In the genomic region with DNA sequence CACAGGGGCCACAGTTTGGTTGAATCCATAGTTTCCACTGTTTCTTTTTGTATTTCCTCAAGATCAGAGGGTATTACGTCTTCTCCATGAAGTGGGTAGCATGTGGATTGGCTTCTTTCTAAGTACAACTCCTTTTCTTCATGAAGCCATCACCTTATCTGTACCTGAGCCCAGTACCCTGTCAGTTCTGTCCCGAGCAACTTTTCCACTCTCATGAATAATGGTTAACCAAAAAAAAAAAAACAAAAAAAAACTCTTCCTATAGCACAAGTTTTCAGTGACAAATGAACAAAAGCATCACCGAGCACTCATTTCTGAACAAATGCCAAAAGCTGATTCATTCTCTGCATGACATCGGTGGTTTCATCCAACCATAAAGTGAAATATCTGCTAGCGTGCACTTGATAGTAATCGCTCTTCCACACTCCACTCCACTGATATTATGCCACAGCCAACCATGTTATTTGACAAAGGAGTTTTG, we compare ENCODE assay signal across 11 cellular contexts. TPM values are rescaled to one million over a fixed set of nuclear protein-coding genes. Genes with fewer than 3 reads are reported as not detected.
DNase-seq lines count a peak whose midpoint lies in the region; ATAC-seq and TF ChIP-seq lines count a peak whose summit lies in the region.
"Had no signal": no experiment of that assay in that cellular context is flagged by ENCODE, and none has a peak within 500 bp of the region (broad histone marks: within the 10 kb centered on the region; RNA-seq: fewer than 3 reads in every experiment).

No MANE protein-coding gene starts in this region.

- in situ Hi-C loops in mammary epithelial cell (cut with MboI; ENCODE audit: low sequenced_read_pairs in 2 of 2), result no loop called here

- H3K27me3 ChIP-seq in mammary epithelial cell (ENCODE audit: insufficient read depth, low read length), result no peaks in the 10 kb centered on the region

- H3K4me3 Mint-ChIP-seq in mesothelial cell of epicardium, result no peak overlapping the region
- no peak overlapping the region for H3K4me3 Mint-ChIP-seq in activated naive CD4-positive, alpha-beta T cell treated with anti-CD3 and anti-CD28 coated beads, Interleukin-2, amount 10 ng/mL, durations not matched to agents 7 days and 5 days
- H3K4me3 Mint-ChIP-seq in activated CD4-positive, alpha-beta T cell treated with anti-CD3 and anti-CD28 coated beads, Interleukin-2, amount 10 ng/mL, durations not matched to agents 7 days and 5 days, result no peak overlapping the region
- H3K4me3 Mint-ChIP-seq: natural killer cell had no signal

- CTCF ChIA-PET in mammary epithelial cell (lab: Charles Lee; ENCODE audit: low non-redundant PET), result no interaction called here
- CTCF ChIA-PET in activated naive CD4-positive, alpha-beta T cell treated with anti-CD3 and anti-CD28 coated beads, Interleukin-2, amount 10 ng/mL, durations not matched to agents 7 days and 5 days (lab: Charles Lee), result no interaction called here
- CTCF ChIA-PET in activated CD4-positive, alpha-beta T cell treated with anti-CD3 and anti-CD28 coated beads, Interleukin-2, amount 10 ng/mL, durations not matched to agents 7 days and 5 days (lab: Charles Lee), result no interaction called here

- intact Hi-C loops in mammary epithelial cell (cut with micrococcal nuclease), result no loop called here

- H3K9me3 Mint-ChIP-seq in mesothelial cell of epicardium, result peaks cover 5% of the 10 kb centered on the region
- no peaks in the 10 kb centered on the region for H3K9me3 Mint-ChIP-seq in activated naive CD4-positive, alpha-beta T cell treated with anti-CD3 and anti-CD28 coated beads, Interleukin-2, amount 10 ng/mL, durations not matched to agents 7 days and 5 days
- H3K9me3 Mint-ChIP-seq in activated CD4-positive, alpha-beta T cell treated with anti-CD3 and anti-CD28 coated beads, Interleukin-2, amount 10 ng/mL, durations not matched to agents 7 days and 5 days, result peaks cover 12% of the 10 kb centered on the region

- 18% methylated on average over 6 of the region's 6 CpGs for WGBS in mammary epithelial cell (ENCODE audit: low coverage, missing lambda C conversion rate)

- peaks cover 42% of the 10 kb centered on the region for H3K4me1 Mint-ChIP-seq in mesothelial cell of epicardium
- no peaks in the 10 kb centered on the region for H3K4me1 Mint-ChIP-seq in activated naive CD4-positive, alpha-beta T cell treated with anti-CD3 and anti-CD28 coated beads, Interleukin-2, amount 10 ng/mL, durations not matched to agents 7 days and 5 days
- H3K4me1 Mint-ChIP-seq in activated CD4-positive, alpha-beta T cell treated with anti-CD3 and anti-CD28 coated beads, Interleukin-2, amount 10 ng/mL, durations not matched to agents 7 days and 5 days, result peaks cover 3% of the 10 kb centered on the region
- H3K4me1 Mint-ChIP-seq: natural killer cell had no signal

- peaks cover 4% of the 10 kb centered on the region for H3K4me1 ChIP-seq in mammary epithelial cell (ENCODE audit: insufficient read depth, low read length)

- no peaks in the 10 kb centered on the region for H3K27me3 Mint-ChIP-seq in mesothelial cell of epicardium (ENCODE audit: low read depth)
- H3K27me3 Mint-ChIP-seq in activated naive CD4-positive, alpha-beta T cell treated with anti-CD3 and anti-CD28 coated beads, Interleukin-2, amount 10 ng/mL, durations not matched to agents 7 days and 5 days, result peaks cover 38% of the 10 kb centered on the region
- peaks cover 65% of the 10 kb centered on the region for H3K27me3 Mint-ChIP-seq in activated CD4-positive, alpha-beta T cell treated with anti-CD3 and anti-CD28 coated beads, Interleukin-2, amount 10 ng/mL, durations not matched to agents 7 days and 5 days

- H3K79me2 ChIP-seq in mammary epithelial cell (ENCODE audit: insufficient read depth, low read length), result no peaks in the 10 kb centered on the region

- no peaks in the 10 kb centered on the region for H3K9me3 ChIP-seq in mammary epithelial cell (replicated peaks; ENCODE audit: insufficient read depth, low read length)

- no peak overlapping the region for H3K27ac ChIP-seq in mammary epithelial cell (ENCODE audit: insufficient read depth, low read depth, low read length)

- dilution Hi-C loops in mammary epithelial cell (cut with HindIII; ENCODE audit: low sequenced_read_pairs), result no loop called here

- no peak overlapping the region for H3K9ac ChIP-seq in mammary epithelial cell (ENCODE audit: insufficient read depth, low read length)

- H3K27ac Mint-ChIP-seq in mesothelial cell of epicardium, result peak overlapping the region; percentile 20
- H3K27ac Mint-ChIP-seq in activated naive CD4-positive, alpha-beta T cell treated with anti-CD3 and anti-CD28 coated beads, Interleukin-2, amount 10 ng/mL, durations not matched to agents 7 days and 5 days, result no peak overlapping the region
- no peak overlapping the region for H3K27ac Mint-ChIP-seq in activated CD4-positive, alpha-beta T cell treated with anti-CD3 and anti-CD28 coated beads, Interleukin-2, amount 10 ng/mL, durations not matched to agents 7 days and 5 days
- H3K27ac Mint-ChIP-seq: natural killer cell had no signal

- H3K36me3 Mint-ChIP-seq in mesothelial cell of epicardium, result no peaks in the 10 kb centered on the region
- no peaks in the 10 kb centered on the region for H3K36me3 Mint-ChIP-seq in activated naive CD4-positive, alpha-beta T cell treated with anti-CD3 and anti-CD28 coated beads, Interleukin-2, amount 10 ng/mL, durations not matched to agents 7 days and 5 days
- H3K36me3 Mint-ChIP-seq in activated CD4-positive, alpha-beta T cell treated with anti-CD3 and anti-CD28 coated beads, Interleukin-2, amount 10 ng/mL, durations not matched to agents 7 days and 5 days (ENCODE audit: low read depth), result no peaks in the 10 kb centered on the region
- H3K36me3 Mint-ChIP-seq: natural killer cell had no signal

- POLR2A ChIA-PET in activated CD4-positive, alpha-beta T cell treated with anti-CD3 and anti-CD28 coated beads, Interleukin-2, amount 10 ng/mL, durations not matched to agents 7 days and 5 days (lab: Charles Lee), result no interaction called here

- DNase-seq in GM04503 (ENCODE audit: low read depth) (peak; percentile 72), NCI-H2171 (lab: John Stamatoyannopoulos, UW) (peak; percentile 34), mammary epithelial cell (peak; percentile 74), mesothelial cell of epicardium (ENCODE audit: low spot score in 2 of 2, unreplicated experiment in 2 of 2) (no peak), T-helper 9 cell (no peak)
- no peak for DNase-seq in activated naive CD4-positive, alpha-beta T cell treated with anti-CD3 and anti-CD28 coated beads, Interleukin-2, amount 10 ng/mL, durations not matched to agents 7 days and 5 days
- DNase-seq in activated CD4-positive, alpha-beta T cell treated with anti-CD3 and anti-CD28 coated beads, Interleukin-2, amount 10 ng/mL, durations not matched to agents 7 days and 5 days, result no peak
- DNase-seq: activated CD4-positive, alpha-beta T cell treated with anti-CD3 and anti-CD28 coated beads, Interleukin-2, amount 50 U/mL, for 48 hours; natural killer cell; NCI-H524 treated with DMSO at 0.1 percent for 48 hours had no signal

- H3K4me2 ChIP-seq in mammary epithelial cell (ENCODE audit: insufficient read depth, low read depth, low read length), result peak overlapping the region; percentile 20

- TF ChIP-seq CTCF in mammary epithelial cell (conservative IDR thresholded peaks at IDR 0.05 in 1 of 2, IDR thresholded peaks at IDR 0.05 in 1 of 2; ENCODE audit: extremely low read depth in 1 of 2, insufficient read depth in 1 of 2, low read depth in 1 of 2, low read length in 2 of 2) (no peak), mesothelial cell of epicardium (IDR thresholded peaks at IDR 0.05; ENCODE audit: unreplicated experiment) (no peak)

- BruUV-seq in mammary epithelial cell (replicated peaks; lab: Mats Ljungman, UMichigan), result no TSS peak

- ATAC-seq in HG03571 (IDR thresholded peaks at IDR 0.05; ENCODE audit: unreplicated experiment), result no peak
- ATAC-seq: natural killer cell had no signal

- H3K4me3 ChIP-seq in mammary epithelial cell (replicated peaks in 1 of 3; ENCODE audit: insufficient read depth in 1 of 3, low read depth in 2 of 3, low read length in 3 of 3), result no peak overlapping the region

- H3K36me3 ChIP-seq in mammary epithelial cell (ENCODE audit: insufficient read depth, low read length), result no peaks in the 10 kb centered on the region

- H2AFZ ChIP-seq in mammary epithelial cell (ENCODE audit: low read depth, low read length), result no peak overlapping the region

- H4K20me1 ChIP-seq in mammary epithelial cell (ENCODE audit: insufficient read depth, low read length), result no peaks in the 10 kb centered on the region

RNA-seq across cellular contexts. Expression of a gene that starts 6.8 kb away (rescaled TPM):
- total RNA-seq in mammary epithelial cell (1 to 10 TPM in 1 of 2 donors, under 1 TPM in 1; 0.45 to 1.2 TPM), mesothelial cell of epicardium (17.5 to 24.2 TPM (median 22.0 TPM) in 3 replicates)
- polyA plus RNA-seq in mammary epithelial cell, result 0.06 TPM
- not detected for polyA minus RNA-seq in mammary epithelial cell
- total RNA-seq in activated CD4-positive, alpha-beta T cell treated with anti-CD3 and anti-CD28 coated beads, Interleukin-2, amount 10 ng/mL, durations not matched to agents 7 days and 5 days, result under 1 TPM; 0.12 to 0.62 TPM

RNA-seq across cellular contexts. Expression of a gene that starts 53.0 kb away (rescaled TPM):
- total RNA-seq in mammary epithelial cell (1 to 10 TPM; 2.2 to 7.2 TPM), mesothelial cell of epicardium (16.6 to 18.0 TPM (median 16.8 TPM) in 3 replicates)
- polyA plus RNA-seq in mammary epithelial cell, result 1.7 TPM
- not detected for polyA minus RNA-seq in mammary epithelial cell
- 10 to 100 TPM; 15.8 to 16.0 TPM for total RNA-seq in activated CD4-positive, alpha-beta T cell treated with anti-CD3 and anti-CD28 coated beads, Interleukin-2, amount 10 ng/mL, durations not matched to agents 7 days and 5 days

Comparison
In these comparisons a context has a peak if more than half of its experiments do, and no peak if none do; other contexts are left out.
1. DNase-seq: peak in GM04503 (single experiment), NCI-H2171 (single experiment) and mammary epithelial cell (single experiment); none in mesothelial cell of epicardium (0 of 2), activated naive CD4-positive, alpha-beta T cell treated with anti-CD3 and anti-CD28 coated beads, Interleukin-2, amount 10 ng/mL, durations not matched to agents 7 days and 5 days (single experiment), T-helper 9 cell (single experiment) and activated CD4-positive, alpha-beta T cell treated with anti-CD3 and anti-CD28 coated beads, Interleukin-2, amount 10 ng/mL, durations not matched to agents 7 days and 5 days (single experiment).